10 cellular contexts compared by ENCODE assay signal in the genomic region with DNA sequence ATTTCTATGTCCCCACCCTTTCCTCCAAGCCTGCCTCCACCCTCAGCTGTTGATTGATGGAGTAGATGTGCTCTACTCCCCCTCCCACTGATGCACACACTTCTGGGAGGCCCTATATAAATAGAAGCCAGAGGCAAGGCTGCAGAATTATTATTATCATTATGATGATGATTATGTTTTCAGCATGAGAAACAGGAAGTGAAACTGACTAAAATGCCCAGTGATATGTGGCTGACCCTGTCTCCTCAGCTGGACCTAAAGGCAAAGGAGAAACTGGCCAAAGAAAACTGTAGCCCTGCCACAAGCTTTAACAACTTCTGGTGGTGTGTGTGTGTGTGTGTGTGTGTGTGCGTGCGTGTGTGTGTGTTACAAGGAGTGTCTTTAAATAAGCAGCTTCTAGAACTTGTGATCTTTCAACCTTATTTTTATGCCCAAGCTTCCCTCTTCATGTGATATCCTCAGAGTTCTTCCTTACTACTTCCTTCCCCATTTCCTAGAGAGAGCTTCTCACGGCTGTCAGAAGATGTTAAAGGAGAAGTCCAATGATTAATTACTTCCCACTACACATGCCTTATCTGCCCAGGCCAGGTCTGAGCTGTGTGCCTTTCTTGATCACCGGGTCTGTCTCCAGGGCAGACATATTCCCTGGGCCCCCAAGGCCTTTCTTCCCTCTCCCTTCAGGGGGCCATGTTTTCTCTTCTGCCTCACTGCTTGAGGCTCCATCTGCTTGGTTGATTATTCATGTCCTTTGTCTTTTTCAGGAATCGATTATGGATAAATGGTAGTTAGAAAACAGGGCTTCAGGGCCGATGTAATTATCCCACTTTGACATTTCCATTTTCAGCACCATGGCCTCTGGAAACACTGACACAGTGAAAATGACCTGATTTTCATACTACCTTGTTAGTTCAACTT. TPM values are rescaled to one million over a fixed set of nuclear protein-coding genes. Genes with fewer than 3 reads are reported as not detected.
A peak's percentile ranks its signal among the peaks of the same experiment; 100 is the strongest.
DNase-seq lines count a peak whose midpoint lies in the region; ATAC-seq, FAIRE-seq and TF ChIP-seq lines count a peak whose summit lies in the region.
"Had no signal": no experiment of that assay in that cellular context is flagged by ENCODE, and none has a peak within 500 bp of the region (broad histone marks: within the 10 kb centered on the region; RNA-seq: fewer than 3 reads in every experiment).

No MANE protein-coding gene starts in this region.

- DNase-seq in GM10248 (ENCODE audit: extremely low spot score) (peak; percentile 34), NCI-H2227 treated with DMSO at 0.1 percent for 48 hours (lab: John Stamatoyannopoulos, UW) (peak; percentile 33), fibroblast of lung (ENCODE audit: low read depth in 2 of 2) (peak; percentile 42 to 77), D341Med (ENCODE audit: low spot score) (no peak), RCC 7860 (ENCODE audit: low spot score) (no peak)
- no peak for DNase-seq in natural killer cell treated with Interleukin-12 subunit alpha and Interleukin-12 subunit beta and Interleukin-15 and Interleukin-18, amount 100 ng/mL, for 72 hours (ENCODE audit: low spot score)
- DNase-seq: activated T-cell treated with anti-CD3 and anti-CD28 coated beads, Interleukin-2, amount 50 U/mL, for 48 hours had no signal

- H3K27ac ChIP-seq in fibroblast of lung (ENCODE audit: insufficient read depth, low read length) (no peak overlapping the region), neutrophil (peak overlapping the region; percentile 29)

- H3K4me2 ChIP-seq in fibroblast of lung (ENCODE audit: extremely low read depth, insufficient read depth, low read length), result no peak overlapping the region

- FAIRE-seq in RCC 7860 (lab: Jason Lieb, UNC), result no peak

- H3K27me3 Mint-ChIP-seq in natural killer cell treated with Interleukin-12 subunit alpha and Interleukin-12 subunit beta and Interleukin-15 and Interleukin-18, amount 100 ng/mL, for 72 hours, result peaks cover 0 to 8% of the 10 kb centered on the region in 2 donors

- no peaks in the 10 kb centered on the region for H3K79me2 ChIP-seq in fibroblast of lung (ENCODE audit: control insufficient read depth, insufficient read depth, low read length)

- H3K27ac Mint-ChIP-seq in natural killer cell treated with Interleukin-12 subunit alpha and Interleukin-12 subunit beta and Interleukin-15 and Interleukin-18, amount 100 ng/mL, for 72 hours, result no peak overlapping the region

- POLR2A ChIA-PET in GM10248 (lab: Yijun Ruan, JAX), result interaction anchor here (0.8 kb wide), 1 partner anchor 34 kb away, joined by 4 read pairs; no protein-coding TSS in a partner anchor

- TF ChIP-seq CTCF in GM10248 (IDR thresholded peaks at IDR 0.05; ENCODE audit: control extremely low read depth, extremely low read depth, low read depth, missing control alignments), result no peak
- TF ChIP-seq CTCF in fibroblast of lung (conservative IDR thresholded peaks at IDR 0.05 in 1 of 2, IDR thresholded peaks at IDR 0.05 in 1 of 2; ENCODE audit: low read depth in 1 of 2, low read length in 2 of 2), result no peak
- no peak for TF ChIP-seq CTCF in neutrophil (IDR thresholded peaks at IDR 0.05)

- H3K36me3 Mint-ChIP-seq in natural killer cell treated with Interleukin-12 subunit alpha and Interleukin-12 subunit beta and Interleukin-15 and Interleukin-18, amount 100 ng/mL, for 72 hours, result no peaks in the 10 kb centered on the region

- H3K9me3 ChIP-seq in fibroblast of lung (ENCODE audit: control insufficient read depth, insufficient read depth, low read depth, low read length) (no peaks in the 10 kb centered on the region), neutrophil (no peaks in the 10 kb centered on the region)

- H3K27me3 ChIP-seq in fibroblast of lung (ENCODE audit: control insufficient read depth, insufficient read depth, low read length) (peaks cover 3% of the 10 kb centered on the region), neutrophil (no peaks in the 10 kb centered on the region)

- H3K36me3 ChIP-seq in fibroblast of lung (ENCODE audit: control insufficient read depth, insufficient read depth, low read length), result no peaks in the 10 kb centered on the region
- no peaks in the 10 kb centered on the region for H3K36me3 ChIP-seq in neutrophil

- no peak overlapping the region for H3K9ac ChIP-seq in fibroblast of lung (ENCODE audit: insufficient read depth, low read length)

- H3K4me3 ChIP-seq in fibroblast of lung (replicated peaks in 1 of 4; ENCODE audit: control extremely low read depth in 1 of 4, insufficient read depth in 1 of 4, low read depth in 3 of 4, low read length in 4 of 4) (no peak overlapping the region), neutrophil (ENCODE audit: low read depth in 1 of 2, low read length in 1 of 2) (no peak overlapping the region)

- H4K20me1 ChIP-seq in fibroblast of lung (ENCODE audit: control insufficient read depth, extremely low read depth, insufficient read depth, low read length), result no peaks in the 10 kb centered on the region

- H3K4me3 Mint-ChIP-seq in natural killer cell treated with Interleukin-12 subunit alpha and Interleukin-12 subunit beta and Interleukin-15 and Interleukin-18, amount 100 ng/mL, for 72 hours, result no peak overlapping the region

- no peak overlapping the region for H2AFZ ChIP-seq in fibroblast of lung (ENCODE audit: low read length)

- no peaks in the 10 kb centered on the region for H3K9me3 Mint-ChIP-seq in natural killer cell treated with Interleukin-12 subunit alpha and Interleukin-12 subunit beta and Interleukin-15 and Interleukin-18, amount 100 ng/mL, for 72 hours

- peaks cover 5 to 6% of the 10 kb centered on the region in 2 donors for H3K4me1 Mint-ChIP-seq in natural killer cell treated with Interleukin-12 subunit alpha and Interleukin-12 subunit beta and Interleukin-15 and Interleukin-18, amount 100 ng/mL, for 72 hours (ENCODE audit: low read depth in 2 of 2)

- peaks cover 17% of the 10 kb centered on the region for H3K4me1 ChIP-seq in fibroblast of lung (ENCODE audit: control insufficient read depth, extremely low read depth, insufficient read depth, low read length)
- H3K4me1 ChIP-seq in neutrophil (ENCODE audit: control insufficient read depth in 1 of 2, insufficient read depth in 1 of 2, low read depth in 1 of 2, low read length in 1 of 2), result peaks cover 12 to 15% of the 10 kb centered on the region in 2 experiments

- ATAC-seq in GM21786 (IDR thresholded peaks at IDR 0.05; ENCODE audit: unreplicated experiment), result no peak
- ATAC-seq in natural killer cell treated with Interleukin-12 subunit alpha and Interleukin-12 subunit beta and Interleukin-15 and Interleukin-18, amount 100 ng/mL, for 72 hours, result no peak
- ATAC-seq: esophagus mucosa had no signal

- CTCF ChIA-PET in GM10248 (lab: Yijun Ruan, JAX), result interaction anchor here (0.9 to 30.1 kb wide), 11 partner anchors 17 to 263 kb away, joined by 3 to 637 read pairs (median 5); partner anchors contain the start of genes DYRK3 and EIF2D

RNA-seq across cellular contexts. Expression of gene MAPKAPK2, which starts 11.6 kb away (rescaled TPM):
- 31.3 and 51.9 TPM in 2 replicates for total RNA-seq in fibroblast of lung
- 74.4 and 85.7 TPM in 2 replicates for polyA plus RNA-seq in fibroblast of lung
- polyA plus RNA-seq in fibroblast of lung (2012), result 65.5 and 70.1 TPM in 2 replicates
- 138 and 201 TPM in 2 replicates for polyA minus RNA-seq in fibroblast of lung (ENCODE audit: low replicate concordance)
- 100 to 1,000 TPM; 104 to 115 TPM for total RNA-seq in natural killer cell treated with Interleukin-12 subunit alpha and Interleukin-12 subunit beta and Interleukin-15 and Interleukin-18, amount 100 ng/mL, for 72 hours

RNA-seq across cellular contexts. Expression of gene DYRK3, which starts 37.8 kb away (rescaled TPM):
- total RNA-seq in fibroblast of lung, result 28.5 and 38.5 TPM in 2 replicates
- 9.3 and 10.2 TPM in 2 replicates for polyA plus RNA-seq in fibroblast of lung
- 10.7 and 11.2 TPM in 2 replicates for polyA plus RNA-seq in fibroblast of lung (2012)
- 5.9 and 8.1 TPM in 2 replicates for polyA minus RNA-seq in fibroblast of lung (ENCODE audit: low replicate concordance)
- 1 to 10 TPM; 5.6 to 8.8 TPM for total RNA-seq in natural killer cell treated with Interleukin-12 subunit alpha and Interleukin-12 subunit beta and Interleukin-15 and Interleukin-18, amount 100 ng/mL, for 72 hours

Comparison
In these comparisons a context has a peak if more than half of its experiments do, and no peak if none do; other contexts are left out.
1. DNase-seq: peak in GM10248 (single experiment), NCI-H2227 treated with DMSO at 0.1 percent for 48 hours (single experiment) and fibroblast of lung (2 of 2); none in D341Med (single experiment), natural killer cell treated with Interleukin-12 subunit alpha and Interleukin-12 subunit beta and Interleukin-15 and Interleukin-18, amount 100 ng/mL, for 72 hours (single experiment) and RCC 7860 (single experiment).